Comparison of ENCODE assay signal across 11 cellular contexts in genomic region chr21:43332872-43333300, GRCh38.
DNase-seq lines count a peak whose midpoint lies in the region; ATAC-seq, FAIRE-seq and TF ChIP-seq lines count a peak whose summit lies in the region.
"Had no signal": no experiment of that assay in that cellular context is flagged by ENCODE, and none has a peak within 500 bp of the region (broad histone marks: within the 10 kb centered on the region; RNA-seq: fewer than 3 reads in every experiment).

No MANE protein-coding gene starts in this region.

- FAIRE-seq in keratinocyte (lab: Jason Lieb, UNC): no peak

- no peaks in the 10 kb centered on the region for H3K27me3 ChIP-seq in GM23338 (ENCODE audit: insufficient read depth)
- no peaks in the 10 kb centered on the region for H3K27me3 ChIP-seq in breast epithelium
- no peaks in the 10 kb centered on the region for H3K27me3 ChIP-seq in keratinocyte (ENCODE audit: control insufficient read depth, extremely low read depth, insufficient read depth, low read length)

- H3K4me2 ChIP-seq in GM23338: peak overlapping the region; percentile 65
- peak overlapping the region; percentile 85 for H3K4me2 ChIP-seq in keratinocyte (ENCODE audit: control insufficient read depth, extremely low read depth, insufficient read depth, low read depth, low read length)

- H2AFZ ChIP-seq in GM23338 (peak overlapping the region; percentile 95), keratinocyte (ENCODE audit: control insufficient read depth, low read length) (peak overlapping the region; percentile 74)

- no peaks in the 10 kb centered on the region for H4K20me1 ChIP-seq in GM23338 (replicated peaks; ENCODE audit: insufficient read depth)
- H4K20me1 ChIP-seq in keratinocyte (ENCODE audit: control insufficient read depth, extremely low read depth, insufficient read depth, low read length): no peaks in the 10 kb centered on the region

- TF ChIP-seq CTCF in GM23338 (conservative IDR thresholded peaks at IDR 0.05; ENCODE audit: low read depth in 2 of 2): no peak
- no peak for TF ChIP-seq CTCF in breast epithelium (IDR thresholded peaks at IDR 0.05)
- no peak for TF ChIP-seq CTCF in keratinocyte (optimal IDR thresholded peaks at IDR 0.05 in 1 of 3, IDR thresholded peaks at IDR 0.05 in 1 of 3, conservative IDR thresholded peaks at IDR 0.05 in 1 of 3; ENCODE audit: extremely low read depth in 1 of 3, insufficient read depth in 2 of 3, low read length in 3 of 3)

- H3K79me2 ChIP-seq in GM23338 (replicated peaks; ENCODE audit: insufficient read depth) (no peaks in the 10 kb centered on the region), keratinocyte (ENCODE audit: control insufficient read depth, insufficient read depth, low read length) (no peaks in the 10 kb centered on the region)

- H3K4me1 ChIP-seq in GM23338 (ENCODE audit: insufficient read depth) (no peaks in the 10 kb centered on the region), breast epithelium (peaks cover 8 to 9% of the 10 kb centered on the region in 2 donors), keratinocyte (ENCODE audit: control insufficient read depth, extremely low read depth, insufficient read depth, low read length) (peaks cover 20% of the 10 kb centered on the region)

- dilution Hi-C loops in keratinocyte (cut with MboI; ENCODE audit: extremely low pct_ligation_motif_present, low sequenced_read_pairs): no loop called here

- peaks cover 21% of the 10 kb centered on the region for H3K27me3 Mint-ChIP-seq in GM23338 (ENCODE audit: insufficient read depth, low read depth, poor library complexity)

- POLR2A ChIA-PET in HEK293T (lab: Yijun Ruan, JAX): no interaction called here

- H3K4me1 Mint-ChIP-seq in GM23338: peaks cover 28% of the 10 kb centered on the region

- no peaks in the 10 kb centered on the region for H3F3A ChIP-seq in GM23338 (replicated peaks; ENCODE audit: low read depth)

- H3K9me3 ChIP-seq in breast epithelium: no peaks in the 10 kb centered on the region
- no peaks in the 10 kb centered on the region for H3K9me3 ChIP-seq in keratinocyte (ENCODE audit: control insufficient read depth, low read depth, low read length)

- H3K36me3 Mint-ChIP-seq in GM23338 (ENCODE audit: low read depth): peaks cover 12% of the 10 kb centered on the region

- H3K9ac ChIP-seq in keratinocyte (ENCODE audit: control insufficient read depth, extremely low read depth, insufficient read depth, low read length): peak overlapping the region; percentile 72

- TF ChIP-seq POLR2A in breast epithelium (IDR thresholded peaks at IDR 0.05): no peak

- ATAC-seq in GM23338 (peak; percentile 65), GM21528 (IDR thresholded peaks at IDR 0.05; ENCODE audit: low FRiP score, unreplicated experiment) (no peak)

- no peaks in the 10 kb centered on the region for H3K9me1 ChIP-seq in keratinocyte (ENCODE audit: control insufficient read depth, extremely low read depth, insufficient read depth, low read length)

- H3K4me3 Mint-ChIP-seq in GM23338: no peak overlapping the region
- H3K4me3 Mint-ChIP-seq: dendritic cell treated with granulocyte-macrophage colony-stimulating factor and Interleukin-4, amounts not matched to agents 40 ng/mL and 50 ng/mL, for 4 days; T-helper 1 cell treated with Interleukin-12 subunit alpha and Interleukin-12 subunit beta and Interleukin-4 antibody, amounts not matched to agents 30 μg/mL and 1 μg/mL, for 36 hours had no signal

- H3K27ac ChIP-seq in GM23338 (ENCODE audit: low read depth): no peak overlapping the region
- H3K27ac ChIP-seq in breast epithelium: peak overlapping the region; percentile 90 to 94
- H3K27ac ChIP-seq in keratinocyte (ENCODE audit: control insufficient read depth, insufficient read depth, low read length): peak overlapping the region; percentile 87
- H3K27ac ChIP-seq in skin epidermis: peak overlapping the region in 19 of 21 experiments; percentile 14 to 78 (median 54)

- CTCF ChIA-PET in HEK293T (lab: Yijun Ruan, JAX): no interaction called here

- no peaks in the 10 kb centered on the region; the same call in 1 of the 2 replicates for H3K9me2 ChIP-seq in GM23338 (ENCODE audit: insufficient read depth)

- H3K4me3 ChIP-seq in GM23338 (no peak overlapping the region), breast epithelium (peak overlapping the region in 2 of 3 donors; percentile 28 to 59), keratinocyte (ENCODE audit: control insufficient read depth in 2 of 3, extremely low read depth in 1 of 3, insufficient read depth in 2 of 3, low read depth in 1 of 3, low read length in 3 of 3) (peak overlapping the region in 2 of 3 experiments; percentile 15 to 41), skin epidermis (no peak overlapping the region)

- DNase-seq in GM23338 (ENCODE audit: low spot score): no peak
- no peak for DNase-seq in breast epithelium (ENCODE audit: low spot score in 2 of 2)
- no peak for DNase-seq in keratinocyte (ENCODE audit: low read depth, low spot score)
- DNase-seq in HuH-7 (ENCODE audit: low spot score): no peak
- DNase-seq in NCI-H510A treated with DMSO at 0.1 percent for 48 hours (lab: John Stamatoyannopoulos, UW): no peak
- DNase-seq in HEK293T (ENCODE audit: extremely low spot score): no peak
- DNase-seq: activated T-cell treated with anti-CD3 and anti-CD28 coated beads, Interleukin-2, amount 50 U/mL, for 48 hours had no signal

- no peak overlapping the region for H3K27ac Mint-ChIP-seq in GM23338
- H3K27ac Mint-ChIP-seq: dendritic cell treated with granulocyte-macrophage colony-stimulating factor and Interleukin-4, amounts not matched to agents 40 ng/mL and 50 ng/mL, for 4 days; T-helper 1 cell treated with Interleukin-12 subunit alpha and Interleukin-12 subunit beta and Interleukin-4 antibody, amounts not matched to agents 30 μg/mL and 1 μg/mL, for 36 hours had no signal

- peaks cover 31% of the 10 kb centered on the region for H3K9me3 Mint-ChIP-seq in GM23338

- no peaks in the 10 kb centered on the region for H3K36me3 ChIP-seq in GM23338 (ENCODE audit: insufficient read depth)
- no peaks in the 10 kb centered on the region for H3K36me3 ChIP-seq in breast epithelium
- H3K36me3 ChIP-seq in keratinocyte (ENCODE audit: control insufficient read depth in 2 of 2, extremely low read depth in 1 of 2, insufficient read depth in 2 of 2, low read length in 2 of 2): no peaks in the 10 kb centered on the region

- intact Hi-C loops in breast epithelium (cut with DNase I; ENCODE audit: low total_unique reads): no loop called here

TF ChIP-seq in GM23338, 12 proteins besides CTCF, POLR2A, EP300 and RAD21 (continues in another document):
- no peak for TF ChIP-seq EZH2 (IDR thresholded peaks at IDR 0.05; ENCODE audit: low read depth, unreplicated experiment)
- TF ChIP-seq REST (IDR thresholded peaks at IDR 0.05; ENCODE audit: unreplicated experiment): no peak
- no peak for TF ChIP-seq EZH2phosphoT487 (IDR thresholded peaks at IDR 0.05; ENCODE audit: unreplicated experiment)

TF ChIP-seq in HEK293T, 16 proteins besides CTCF, POLR2A, EP300 and RAD21:
- TF ChIP-seq PKNOX1 (IDR thresholded peaks at IDR 0.05) (no peak), LEF1 (IDR thresholded peaks at IDR 0.05; ENCODE audit: borderline replicate concordance) (no peak), TARDBP (IDR thresholded peaks at IDR 0.05) (no peak)

Comparison
In these comparisons a context has a peak if more than half of its experiments do, and no peak if none do; other contexts are left out.
1. H3K4me3 ChIP-seq: peak in breast epithelium (2 of 3) and keratinocyte (2 of 3); none in GM23338 (single experiment) and skin epidermis (0 of 7).